1 cellular context compared by ENCODE assay signal in genomic region chr12:38316391-38317129, GRCh38.
TF ChIP-seq lines count a peak whose summit lies in the region.

Gene ALG10B (plus strand): TSS chr12:38316774. CDS start chr12:38316894, 120 bp downstream.

TF ChIP-seq in K562, 482 proteins besides CTCF, POLR2A, EP300 and RAD21 (continued from another document and continues in another):
- no peak for TF ChIP-seq NR2F6 (CRISPR knock-in tag; IDR thresholded peaks at IDR 0.05)
- no peak for TF ChIP-seq ZNF324 (CRISPR knock-in tag; IDR thresholded peaks at IDR 0.05)
- TF ChIP-seq FOS (IDR thresholded peaks at IDR 0.05; ENCODE audit: extremely low read depth, insufficient read length), result no peak
- TF ChIP-seq SP1 (CRISPR knock-in tag; IDR thresholded peaks at IDR 0.05), result no peak
- 0 out of 2 replicates have a peak, but pooled peaks have one; percentile 23 for TF ChIP-seq DIDO1 (tag; IDR thresholded peaks at IDR 0.05; ENCODE audit: low read depth)
- TF ChIP-seq ZFX (CRISPR knock-in tag; IDR thresholded peaks at IDR 0.05), result peak; percentile 38; the same call in 1 of the 2 replicates
- no peak for TF ChIP-seq CTBP1 (IDR thresholded peaks at IDR 0.05; ENCODE audit: borderline replicate concordance)
- no peak for TF ChIP-seq RUNX1 (IDR thresholded peaks at IDR 0.05; ENCODE audit: low read depth)
- TF ChIP-seq CBX2 (IDR thresholded peaks at IDR 0.05; ENCODE audit: insufficient read depth, low read length, poor library complexity, severe bottlenecking), result no peak
- TF ChIP-seq CEBPG (CRISPR knock-in tag; IDR thresholded peaks at IDR 0.05), result no peak
- TF ChIP-seq CEBPG (tag; conservative IDR thresholded peaks at IDR 0.05 in 1 of 2, IDR thresholded peaks at IDR 0.05 in 1 of 2), result no peak
- no peak for TF ChIP-seq SREBF1 (IDR thresholded peaks at IDR 0.05; ENCODE audit: borderline replicate concordance, low read depth, low read length)
- TF ChIP-seq XRCC5 (IDR thresholded peaks at IDR 0.05; ENCODE audit: low read depth, low read length), result 0 out of 2 replicates have a peak, but pooled peaks have one; percentile 25
- no peak for TF ChIP-seq THAP12 (CRISPR knock-in tag; IDR thresholded peaks at IDR 0.05)
- no peak for TF ChIP-seq THRAP3 (IDR thresholded peaks at IDR 0.05; ENCODE audit: borderline replicate concordance)
- no peak for TF ChIP-seq KLF13 (tag; IDR thresholded peaks at IDR 0.05; ENCODE audit: borderline replicate concordance, low read depth)
- TF ChIP-seq NFRKB (IDR thresholded peaks at IDR 0.05; ENCODE audit: low read depth), result no peak
- no peak for TF ChIP-seq ZNF518B (CRISPR knock-in tag; IDR thresholded peaks at IDR 0.05)
- no peak for TF ChIP-seq MAFF (IDR thresholded peaks at IDR 0.05; ENCODE audit: low read length)
- TF ChIP-seq JUNB (CRISPR knock-in tag; conservative IDR thresholded peaks at IDR 0.05), result no peak
- no peak for TF ChIP-seq HINFP (tag; conservative IDR thresholded peaks at IDR 0.05; ENCODE audit: low read depth)
- TF ChIP-seq POLR2AphosphoS5 (IDR thresholded peaks at IDR 0.05; ENCODE audit: control insufficient read depth, insufficient read depth, low read depth, low read length), result peak; percentile 43; the same call in 1 of the 2 replicates
- TF ChIP-seq CUX1 (CRISPR knock-in tag; IDR thresholded peaks at IDR 0.05), result no peak
- 0 out of 2 replicates have a peak, but pooled peaks have one; percentile 6 for TF ChIP-seq C11orf30 (IDR thresholded peaks at IDR 0.05; ENCODE audit: low read depth)
- TF ChIP-seq ZBTB9 (CRISPR knock-in tag; IDR thresholded peaks at IDR 0.05), result no peak
- TF ChIP-seq ZBTB40 (IDR thresholded peaks at IDR 0.05), result peak; percentile 92
- TF ChIP-seq ZBTB40 (CRISPR knock-in tag; IDR thresholded peaks at IDR 0.05), result no peak
- TF ChIP-seq NFXL1 (CRISPR knock-in tag; IDR thresholded peaks at IDR 0.05), result no peak
- no peak for TF ChIP-seq ZNF175 (CRISPR knock-in tag; IDR thresholded peaks at IDR 0.05; ENCODE audit: low read depth)
- TF ChIP-seq CAMTA2 (CRISPR knock-in tag; conservative IDR thresholded peaks at IDR 0.05), result no peak
- TF ChIP-seq USF1 (CRISPR knock-in tag; IDR thresholded peaks at IDR 0.05), result no peak
